ENCODE assay signal across 18 cellular contexts in the genomic region with DNA sequence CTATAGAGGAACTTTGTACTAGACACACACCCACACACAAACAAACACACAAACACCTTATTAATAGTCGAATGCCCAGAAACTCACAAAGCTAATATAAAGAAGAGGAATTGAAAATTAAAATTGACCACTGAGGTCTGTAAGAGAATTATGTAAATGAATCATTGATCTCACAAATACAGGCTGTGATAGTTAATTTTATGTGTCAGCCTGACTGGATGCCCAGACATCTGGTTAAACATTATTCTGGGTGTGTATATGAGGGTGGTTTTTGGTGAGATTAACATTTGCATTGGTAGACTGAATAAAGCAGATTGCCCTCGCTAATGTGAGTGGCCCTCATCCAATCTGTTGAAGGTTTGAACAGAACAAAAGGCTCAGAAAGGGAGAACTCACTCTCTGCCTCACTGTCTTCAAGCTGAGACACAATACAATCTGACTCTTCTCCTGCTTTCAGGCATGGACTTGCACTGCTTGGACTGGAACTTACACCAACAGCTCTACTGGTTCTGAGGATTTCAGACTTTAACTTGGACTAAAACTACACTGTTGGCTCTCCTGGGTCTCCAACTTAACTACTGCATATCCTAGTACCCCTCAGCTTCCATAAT.
DNase-seq lines count a peak whose midpoint lies in the region; ATAC-seq, FAIRE-seq and TF ChIP-seq lines count a peak whose summit lies in the region.
"Had no signal": no experiment of that assay in that cellular context is flagged by ENCODE, and none has a peak within 500 bp of the region (broad histone marks: within the 10 kb centered on the region; RNA-seq: fewer than 3 reads in every experiment).

No MANE protein-coding gene starts in this region.

- peaks cover 48% of the 10 kb centered on the region for H3K4me1 Mint-ChIP-seq in HFFc6 (ENCODE audit: low read depth)
- H3K4me1 Mint-ChIP-seq: endodermal cell; stimulated activated naive CD8-positive, alpha-beta T cell treated with anti-CD3 and anti-CD28 coated beads, Interleukin-15, amount 100 ng/mL, for 72 hours; WTC11 had no signal

- no peaks in the 10 kb centered on the region for H3K79me1 ChIP-seq in mesendoderm (ENCODE audit: low read length)

- no peaks in the 10 kb centered on the region for H3K36me3 ChIP-seq in pancreas
- H3K36me3 ChIP-seq in kidney (ENCODE audit: control insufficient read depth in 1 of 2, insufficient read depth in 2 of 2, low read length in 2 of 2) = no peaks in the 10 kb centered on the region
- H3K36me3 ChIP-seq in mesendoderm (ENCODE audit: control insufficient read depth, insufficient read depth, low read length) = no peaks in the 10 kb centered on the region
- H3K36me3 ChIP-seq: BLaER1, ovary had no signal

- no peaks in the 10 kb centered on the region for H3K27me3 Mint-ChIP-seq in HFFc6 (ENCODE audit: insufficient read depth)

- H3K9me3 ChIP-seq in pancreas (no peaks in the 10 kb centered on the region), kidney (ENCODE audit: control insufficient read depth in 1 of 2, low read length in 2 of 2) (no peaks in the 10 kb centered on the region)
- H3K9me3 ChIP-seq: BLaER1, ovary had no signal

- H3K9me3 Mint-ChIP-seq in HFFc6 = no peaks in the 10 kb centered on the region
- H3K9me3 Mint-ChIP-seq: activated naive CD4-positive, alpha-beta T cell treated with anti-CD3 and anti-CD28 coated beads for 36 hours; endodermal cell; WTC11 had no signal

- no peak overlapping the region for H2BK15ac ChIP-seq in mesendoderm (replicated peaks; ENCODE audit: low read depth)

- no peak overlapping the region for H2AK5ac ChIP-seq in mesendoderm (ENCODE audit: low read length)

- H3K4me3 ChIP-seq in pancreas = no peak overlapping the region
- H3K4me3 ChIP-seq in kidney (ENCODE audit: low read length in 2 of 2) = no peak overlapping the region
- H3K4me3 ChIP-seq in mesendoderm (ENCODE audit: low read length) = no peak overlapping the region
- H3K4me3 ChIP-seq: BLaER1, ovary, smooth muscle cell had no signal

- no peak overlapping the region for H3K4me2 ChIP-seq in mesendoderm (ENCODE audit: low read length)
- H3K4me2 ChIP-seq: BLaER1, smooth muscle cell had no signal

- H3K9ac ChIP-seq in kidney (ENCODE audit: low read length in 2 of 2) (no peak overlapping the region), mesendoderm (ENCODE audit: low read length) (no peak overlapping the region)
- H3K9ac ChIP-seq: BLaER1 had no signal

- no peak overlapping the region for H2BK5ac ChIP-seq in mesendoderm (ENCODE audit: low read length)

- intact Hi-C loops in pancreas (cut with DNase I) (no loop called here), kidney (cut with DNase I) (no loop called here)

- H3K27me3 ChIP-seq in pancreas = no peaks in the 10 kb centered on the region
- H3K27me3 ChIP-seq in mesendoderm (ENCODE audit: insufficient read depth, low read length, poor library complexity) = no peaks in the 10 kb centered on the region
- H3K27me3 ChIP-seq: BLaER1, ovary had no signal

- peak overlapping the region; percentile 87 for H3K27ac Mint-ChIP-seq in HFFc6
- H3K27ac Mint-ChIP-seq: activated naive CD4-positive, alpha-beta T cell treated with anti-CD3 and anti-CD28 coated beads for 36 hours; endodermal cell; stimulated activated naive CD8-positive, alpha-beta T cell treated with anti-CD3 and anti-CD28 coated beads, Interleukin-15, amount 100 ng/mL, for 72 hours; WTC11 had no signal

- no peak overlapping the region for H3K56ac ChIP-seq in mesendoderm (ENCODE audit: low read length)

- FAIRE-seq in pancreas (lab: Jason Lieb, UNC) (no peak), kidney (lab: Jason Lieb, UNC) (no peak)
- FAIRE-seq: H1, urothelium cell line had no signal

- H4K8ac ChIP-seq in mesendoderm (ENCODE audit: low read depth, low read length) = no peak overlapping the region

- no peak overlapping the region for H3K23ac ChIP-seq in mesendoderm (ENCODE audit: low read length)

- peak; percentile 87 for ATAC-seq in GM18907 (IDR thresholded peaks at IDR 0.05; ENCODE audit: unreplicated experiment)
- peak; percentile 81 for ATAC-seq in HG03460 (IDR thresholded peaks at IDR 0.05; ENCODE audit: unreplicated experiment)
- peak in 3 of 4 donors; percentile 30 to 66 (median 44) for ATAC-seq in pancreas
- ATAC-seq: stimulated activated naive CD8-positive, alpha-beta T cell treated with anti-CD3 and anti-CD28 coated beads, Interleukin-15, amount 100 ng/mL, for 72 hours; WTC11 had no signal

- WGBS in pancreas, 2 donors = 39 to 51% methylated on average over 2 of the region's 2 CpGs
- no CpG with 5 or more reads among the region's 2 CpGs for WGBS in mesendoderm (ENCODE audit: extremely low coverage, insufficient coverage, low lambda C conversion rate)

- peak overlapping the region; percentile 53 for H3K4me3 Mint-ChIP-seq in HFFc6
- H3K4me3 Mint-ChIP-seq: activated naive CD4-positive, alpha-beta T cell treated with anti-CD3 and anti-CD28 coated beads for 36 hours; endodermal cell; stimulated activated naive CD8-positive, alpha-beta T cell treated with anti-CD3 and anti-CD28 coated beads, Interleukin-15, amount 100 ng/mL, for 72 hours; WTC11 had no signal

- H4K5ac ChIP-seq in mesendoderm (ENCODE audit: low read length) = no peak overlapping the region

- H3K4ac ChIP-seq in mesendoderm (ENCODE audit: low read depth, low read length) = no peak overlapping the region

- H3K27ac ChIP-seq in pancreas = no peak overlapping the region
- H3K27ac ChIP-seq in kidney (ENCODE audit: low read depth in 2 of 2, low read length in 2 of 2) = no peak overlapping the region
- H3K27ac ChIP-seq in mesendoderm (ENCODE audit: low read depth, low read length) = no peak overlapping the region
- H3K27ac ChIP-seq: BLaER1, ovary had no signal

- DNase-seq in HFFc6 (no peak), pancreas (no peak), kidney (no peak), mesendoderm (no peak), DMS53 treated with DMSO at 0.1 percent for 48 hours (lab: John Stamatoyannopoulos, UW; ENCODE audit: unreplicated experiment) (no peak)
- DNase-seq: activated naive CD4-positive, alpha-beta T cell treated with anti-CD3 and anti-CD28 coated beads for 36 hours; endodermal cell; NCI-H2171 treated with DMSO at 0.1 percent for 48 hours; ovary; stimulated activated naive CD8-positive, alpha-beta T cell treated with anti-CD3 and anti-CD28 coated beads, Interleukin-15, amount 100 ng/mL, for 72 hours; SW 1271 had no signal

- no peaks in the 10 kb centered on the region for H3K79me2 ChIP-seq in mesendoderm (ENCODE audit: control insufficient read depth, insufficient read depth, low read length)

- H2BK120ac ChIP-seq in mesendoderm (ENCODE audit: low read depth, low read length) = no peak overlapping the region

- TF ChIP-seq CTCF in HFFc6 (IDR thresholded peaks at IDR 0.05) (no peak), pancreas (IDR thresholded peaks at IDR 0.05) (no peak), kidney (IDR thresholded peaks at IDR 0.05; ENCODE audit: borderline replicate concordance, extremely low read depth, insufficient read depth) (no peak)

- H3K4me1 ChIP-seq in pancreas (peaks cover 0 to 9% (median 4%) of the 10 kb centered on the region in 3 donors), kidney (ENCODE audit: control insufficient read depth in 1 of 2, insufficient read depth in 1 of 2, low read depth in 1 of 2, low read length in 2 of 2) (no peaks in the 10 kb centered on the region), mesendoderm (ENCODE audit: control insufficient read depth, low read depth, low read length) (no peaks in the 10 kb centered on the region)
- H3K4me1 ChIP-seq: BLaER1 had no signal

- no peaks in the 10 kb centered on the region for H3K36me3 Mint-ChIP-seq in HFFc6 (ENCODE audit: low read depth)
- H3K36me3 Mint-ChIP-seq: WTC11 had no signal

- no peak overlapping the region for H3K18ac ChIP-seq in mesendoderm (ENCODE audit: low read length)
